8 cellular contexts compared by ENCODE assay signal in the genomic region with DNA sequence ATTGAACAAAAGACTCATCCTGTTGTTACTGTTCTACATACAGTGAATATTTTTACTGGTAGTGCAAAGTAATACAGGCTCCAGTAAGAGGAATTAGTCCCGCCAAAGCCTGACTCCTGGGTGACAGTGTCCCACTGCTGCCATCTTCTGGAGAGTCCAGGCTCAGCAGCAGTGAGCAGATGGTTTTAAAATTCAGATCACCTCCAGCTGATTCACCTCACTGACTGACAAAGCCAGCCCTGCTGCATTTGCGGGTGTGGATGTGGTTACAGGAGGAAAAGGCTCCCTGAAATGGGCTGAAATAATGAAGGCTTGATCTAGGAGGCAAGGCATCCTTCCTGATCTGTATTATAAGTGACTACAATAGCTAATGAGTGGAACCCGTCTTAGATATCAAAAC. TPM values are rescaled to one million over a fixed set of nuclear protein-coding genes. Genes with fewer than 3 reads are reported as not detected.
DNase-seq lines count a peak whose midpoint lies in the region; ATAC-seq and TF ChIP-seq lines count a peak whose summit lies in the region.

No MANE protein-coding gene starts in this region.

- peaks cover 11% of the 10 kb centered on the region for H3K4me1 ChIP-seq in GM23338 (ENCODE audit: insufficient read depth)

- no peaks in the 10 kb centered on the region for H3K9me2 ChIP-seq in GM23338 (ENCODE audit: insufficient read depth)

- peaks cover 14% of the 10 kb centered on the region for H3K27me3 Mint-ChIP-seq in GM23338 (ENCODE audit: insufficient read depth, low read depth, poor library complexity)

- H3F3A ChIP-seq in GM23338 (replicated peaks; ENCODE audit: low read depth) = no peaks in the 10 kb centered on the region

- no peaks in the 10 kb centered on the region for H3K27me3 ChIP-seq in GM23338 (ENCODE audit: insufficient read depth)

- no peak overlapping the region for H3K4me3 ChIP-seq in GM23338

- H3K79me2 ChIP-seq in GM23338 (replicated peaks; ENCODE audit: insufficient read depth) = no peaks in the 10 kb centered on the region

- H3K36me3 ChIP-seq in GM23338 (ENCODE audit: insufficient read depth) = no peaks in the 10 kb centered on the region

- H3K36me3 Mint-ChIP-seq in GM23338 (ENCODE audit: low read depth) = no peaks in the 10 kb centered on the region

- H2AFZ ChIP-seq in GM23338 = peak overlapping the region; percentile 74; the same call in 1 of the 2 replicates

- H3K4me2 ChIP-seq in GM23338 = 0 out of 2 replicates have a peak overlapping the region, but pooled peaks have one; percentile 25

- H4K20me1 ChIP-seq in GM23338 (replicated peaks; ENCODE audit: insufficient read depth) = no peaks in the 10 kb centered on the region

- no peak overlapping the region for H3K4me3 Mint-ChIP-seq in GM23338

- intact Hi-C loops in left cardiac atrium (cut with DNase I) = loop anchor here in 1 of 2 donors (5.0 kb wide), 1 partner anchor 112 kb away; no protein-coding TSS in a partner anchor

- H3K27ac ChIP-seq in GM23338 (ENCODE audit: low read depth) = no peak overlapping the region

- ATAC-seq in GM23338 (peak; percentile 89), left cardiac atrium (peak; percentile 57 to 85), GM21515 (IDR thresholded peaks at IDR 0.05; ENCODE audit: unreplicated experiment) (no peak)

- DNase-seq in DMS79 treated with DMSO at 0.1 percent for 48 hours (lab: John Stamatoyannopoulos, UW) = peak; percentile 54
- DNase-seq in GM23338 (ENCODE audit: low spot score) = peak; percentile 82
- DNase-seq in NCI-H1092 (lab: John Stamatoyannopoulos, UW) = peak; percentile 65
- peak; percentile 73 for DNase-seq in SKM-1 treated with dmso at 0.1 percent for 144 hours (lab: John Stamatoyannopoulos, UW; ENCODE audit: unreplicated experiment)
- peak; percentile 48 for DNase-seq in amniotic stem cell (lab: John Stamatoyannopoulos, UW)
- peak; percentile 61 for DNase-seq in left cardiac atrium
- DNase-seq in retina = peak; percentile 83

- peaks cover 45% of the 10 kb centered on the region for H3K4me1 Mint-ChIP-seq in GM23338

- TF ChIP-seq CTCF in GM23338 (conservative IDR thresholded peaks at IDR 0.05; ENCODE audit: low read depth in 2 of 2) = peak; percentile 89 to 90

- no peak overlapping the region for H3K27ac Mint-ChIP-seq in GM23338

- H3K9me3 Mint-ChIP-seq in GM23338 = no peaks in the 10 kb centered on the region

TF ChIP-seq in GM23338, 12 proteins besides CTCF, POLR2A, EP300 and RAD21 (continues in another document):
- no peak for TF ChIP-seq STAT1 (IDR thresholded peaks at IDR 0.05; ENCODE audit: unreplicated experiment)
- TF ChIP-seq, protein P1, sequence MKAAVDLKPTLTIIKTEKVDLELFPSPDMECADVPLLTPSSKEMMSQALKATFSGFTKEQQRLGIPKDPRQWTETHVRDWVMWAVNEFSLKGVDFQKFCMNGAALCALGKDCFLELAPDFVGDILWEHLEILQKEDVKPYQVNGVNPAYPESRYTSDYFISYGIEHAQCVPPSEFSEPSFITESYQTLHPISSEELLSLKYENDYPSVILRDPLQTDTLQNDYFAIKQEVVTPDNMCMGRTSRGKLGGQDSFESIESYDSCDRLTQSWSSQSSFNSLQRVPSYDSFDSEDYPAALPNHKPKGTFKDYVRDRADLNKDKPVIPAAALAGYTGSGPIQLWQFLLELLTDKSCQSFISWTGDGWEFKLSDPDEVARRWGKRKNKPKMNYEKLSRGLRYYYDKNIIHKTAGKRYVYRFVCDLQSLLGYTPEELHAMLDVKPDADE (IDR thresholded peaks at IDR 0.05) = no peak
- TF ChIP-seq, protein P2, sequence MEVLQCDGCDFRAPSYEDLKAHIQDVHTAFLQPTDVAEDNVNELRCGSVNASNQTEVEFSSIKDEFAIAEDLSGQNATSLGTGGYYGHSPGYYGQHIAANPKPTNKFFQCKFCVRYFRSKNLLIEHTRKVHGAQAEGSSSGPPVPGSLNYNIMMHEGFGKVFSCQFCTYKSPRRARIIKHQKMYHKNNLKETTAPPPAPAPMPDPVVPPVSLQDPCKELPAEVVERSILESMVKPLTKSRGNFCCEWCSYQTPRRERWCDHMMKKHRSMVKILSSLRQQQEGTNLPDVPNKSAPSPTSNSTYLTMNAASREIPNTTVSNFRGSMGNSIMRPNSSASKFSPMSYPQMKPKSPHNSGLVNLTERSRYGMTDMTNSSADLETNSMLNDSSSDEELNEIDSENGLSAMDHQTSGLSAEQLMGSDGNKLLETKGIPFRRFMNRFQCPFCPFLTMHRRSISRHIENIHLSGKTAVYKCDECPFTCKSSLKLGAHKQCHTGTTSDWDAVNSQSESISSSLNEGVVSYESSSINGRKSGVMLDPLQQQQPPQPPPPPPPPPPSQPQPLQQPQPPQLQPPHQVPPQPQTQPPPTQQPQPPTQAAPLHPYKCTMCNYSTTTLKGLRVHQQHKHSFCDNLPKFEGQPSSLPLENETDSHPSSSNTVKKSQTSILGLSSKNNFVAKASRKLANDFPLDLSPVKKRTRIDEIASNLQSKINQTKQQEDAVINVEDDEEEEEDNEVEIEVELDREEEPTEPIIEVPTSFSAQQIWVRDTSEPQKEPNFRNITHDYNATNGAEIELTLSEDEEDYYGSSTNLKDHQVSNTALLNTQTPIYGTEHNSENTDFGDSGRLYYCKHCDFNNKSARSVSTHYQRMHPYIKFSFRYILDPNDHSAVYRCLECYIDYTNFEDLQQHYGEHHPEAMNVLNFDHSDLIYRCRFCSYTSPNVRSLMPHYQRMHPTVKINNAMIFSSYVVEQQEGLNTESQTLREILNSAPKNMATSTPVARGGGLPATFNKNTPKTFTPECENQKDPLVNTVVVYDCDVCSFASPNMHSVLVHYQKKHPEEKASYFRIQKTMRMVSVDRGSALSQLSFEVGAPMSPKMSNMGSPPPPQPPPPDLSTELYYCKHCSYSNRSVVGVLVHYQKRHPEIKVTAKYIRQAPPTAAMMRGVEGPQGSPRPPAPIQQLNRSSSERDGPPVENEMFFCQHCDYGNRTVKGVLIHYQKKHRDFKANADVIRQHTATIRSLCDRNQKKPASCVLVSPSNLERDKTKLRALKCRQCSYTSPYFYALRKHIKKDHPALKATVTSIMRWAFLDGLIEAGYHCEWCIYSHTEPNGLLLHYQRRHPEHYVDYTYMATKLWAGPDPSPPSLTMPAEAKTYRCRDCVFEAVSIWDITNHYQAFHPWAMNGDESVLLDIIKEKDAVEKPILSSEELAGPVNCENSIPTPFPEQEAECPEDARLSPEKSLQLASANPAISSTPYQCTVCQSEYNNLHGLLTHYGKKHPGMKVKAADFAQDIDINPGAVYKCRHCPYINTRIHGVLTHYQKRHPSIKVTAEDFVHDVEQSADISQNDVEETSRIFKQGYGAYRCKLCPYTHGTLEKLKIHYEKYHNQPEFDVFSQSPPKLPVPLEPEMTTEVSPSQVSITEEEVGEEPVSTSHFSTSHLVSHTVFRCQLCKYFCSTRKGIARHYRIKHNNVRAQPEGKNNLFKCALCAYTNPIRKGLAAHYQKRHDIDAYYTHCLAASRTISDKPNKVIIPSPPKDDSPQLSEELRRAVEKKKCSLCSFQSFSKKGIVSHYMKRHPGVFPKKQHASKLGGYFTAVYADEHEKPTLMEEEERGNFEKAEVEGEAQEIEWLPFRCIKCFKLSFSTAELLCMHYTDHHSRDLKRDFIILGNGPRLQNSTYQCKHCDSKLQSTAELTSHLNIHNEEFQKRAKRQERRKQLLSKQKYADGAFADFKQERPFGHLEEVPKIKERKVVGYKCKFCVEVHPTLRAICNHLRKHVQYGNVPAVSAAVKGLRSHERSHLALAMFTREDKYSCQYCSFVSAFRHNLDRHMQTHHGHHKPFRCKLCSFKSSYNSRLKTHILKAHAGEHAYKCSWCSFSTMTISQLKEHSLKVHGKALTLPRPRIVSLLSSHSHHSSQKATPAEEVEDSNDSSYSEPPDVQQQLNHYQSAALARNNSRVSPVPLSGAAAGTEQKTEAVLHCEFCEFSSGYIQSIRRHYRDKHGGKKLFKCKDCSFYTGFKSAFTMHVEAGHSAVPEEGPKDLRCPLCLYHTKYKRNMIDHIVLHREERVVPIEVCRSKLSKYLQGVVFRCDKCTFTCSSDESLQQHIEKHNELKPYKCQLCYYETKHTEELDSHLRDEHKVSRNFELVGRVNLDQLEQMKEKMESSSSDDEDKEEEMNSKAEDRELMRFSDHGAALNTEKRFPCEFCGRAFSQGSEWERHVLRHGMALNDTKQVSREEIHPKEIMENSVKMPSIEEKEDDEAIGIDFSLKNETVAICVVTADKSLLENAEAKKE (CRISPR knock-in tag; IDR thresholded peaks at IDR 0.05) = no peak
- TF ChIP-seq CREB1 (CRISPR knock-in tag; IDR thresholded peaks at IDR 0.05; ENCODE audit: low read depth) = no peak
- no peak for TF ChIP-seq ZNF114 (CRISPR knock-in tag; IDR thresholded peaks at IDR 0.05)
- no peak for TF ChIP-seq POLR2AphosphoS5 (IDR thresholded peaks at IDR 0.05; ENCODE audit: low read depth)
- TF ChIP-seq, protein P3, sequence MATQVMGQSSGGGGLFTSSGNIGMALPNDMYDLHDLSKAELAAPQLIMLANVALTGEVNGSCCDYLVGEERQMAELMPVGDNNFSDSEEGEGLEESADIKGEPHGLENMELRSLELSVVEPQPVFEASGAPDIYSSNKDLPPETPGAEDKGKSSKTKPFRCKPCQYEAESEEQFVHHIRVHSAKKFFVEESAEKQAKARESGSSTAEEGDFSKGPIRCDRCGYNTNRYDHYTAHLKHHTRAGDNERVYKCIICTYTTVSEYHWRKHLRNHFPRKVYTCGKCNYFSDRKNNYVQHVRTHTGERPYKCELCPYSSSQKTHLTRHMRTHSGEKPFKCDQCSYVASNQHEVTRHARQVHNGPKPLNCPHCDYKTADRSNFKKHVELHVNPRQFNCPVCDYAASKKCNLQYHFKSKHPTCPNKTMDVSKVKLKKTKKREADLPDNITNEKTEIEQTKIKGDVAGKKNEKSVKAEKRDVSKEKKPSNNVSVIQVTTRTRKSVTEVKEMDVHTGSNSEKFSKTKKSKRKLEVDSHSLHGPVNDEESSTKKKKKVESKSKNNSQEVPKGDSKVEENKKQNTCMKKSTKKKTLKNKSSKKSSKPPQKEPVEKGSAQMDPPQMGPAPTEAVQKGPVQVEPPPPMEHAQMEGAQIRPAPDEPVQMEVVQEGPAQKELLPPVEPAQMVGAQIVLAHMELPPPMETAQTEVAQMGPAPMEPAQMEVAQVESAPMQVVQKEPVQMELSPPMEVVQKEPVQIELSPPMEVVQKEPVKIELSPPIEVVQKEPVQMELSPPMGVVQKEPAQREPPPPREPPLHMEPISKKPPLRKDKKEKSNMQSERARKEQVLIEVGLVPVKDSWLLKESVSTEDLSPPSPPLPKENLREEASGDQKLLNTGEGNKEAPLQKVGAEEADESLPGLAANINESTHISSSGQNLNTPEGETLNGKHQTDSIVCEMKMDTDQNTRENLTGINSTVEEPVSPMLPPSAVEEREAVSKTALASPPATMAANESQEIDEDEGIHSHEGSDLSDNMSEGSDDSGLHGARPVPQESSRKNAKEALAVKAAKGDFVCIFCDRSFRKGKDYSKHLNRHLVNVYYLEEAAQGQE (IDR thresholded peaks at IDR 0.05; ENCODE audit: unreplicated experiment) = no peak

RNA-seq across cellular contexts. Expression of gene PABPC3, which starts 18.3 kb away (rescaled TPM):
- 0.58 and 1.2 TPM in 2 replicates for total RNA-seq in GM23338 (2014; rRNA removed; shearing (Covaris generic))
- polyA plus RNA-seq in GM23338 (2016; fragmentation: Nextera tagmentation; extraction: Ambion mirVana) = 0.42 and 0.55 TPM in 2 replicates
- under 1 TPM in 1 of 2 donors, not detected in 1; 0.10 TPM for total RNA-seq in left cardiac atrium

RNA-seq across cellular contexts. Expression of gene AMER2, which starts 57.9 kb away (rescaled TPM):
- 0.62 and 0.76 TPM in 2 replicates for total RNA-seq in GM23338 (2014; rRNA removed; shearing (Covaris generic))
- 0.23 and 0.31 TPM in 2 replicates for polyA plus RNA-seq in GM23338 (2016; fragmentation: Nextera tagmentation; extraction: Ambion mirVana)
- total RNA-seq in left cardiac atrium = not detected
